8 cellular contexts compared by ENCODE assay signal in the genomic region with DNA sequence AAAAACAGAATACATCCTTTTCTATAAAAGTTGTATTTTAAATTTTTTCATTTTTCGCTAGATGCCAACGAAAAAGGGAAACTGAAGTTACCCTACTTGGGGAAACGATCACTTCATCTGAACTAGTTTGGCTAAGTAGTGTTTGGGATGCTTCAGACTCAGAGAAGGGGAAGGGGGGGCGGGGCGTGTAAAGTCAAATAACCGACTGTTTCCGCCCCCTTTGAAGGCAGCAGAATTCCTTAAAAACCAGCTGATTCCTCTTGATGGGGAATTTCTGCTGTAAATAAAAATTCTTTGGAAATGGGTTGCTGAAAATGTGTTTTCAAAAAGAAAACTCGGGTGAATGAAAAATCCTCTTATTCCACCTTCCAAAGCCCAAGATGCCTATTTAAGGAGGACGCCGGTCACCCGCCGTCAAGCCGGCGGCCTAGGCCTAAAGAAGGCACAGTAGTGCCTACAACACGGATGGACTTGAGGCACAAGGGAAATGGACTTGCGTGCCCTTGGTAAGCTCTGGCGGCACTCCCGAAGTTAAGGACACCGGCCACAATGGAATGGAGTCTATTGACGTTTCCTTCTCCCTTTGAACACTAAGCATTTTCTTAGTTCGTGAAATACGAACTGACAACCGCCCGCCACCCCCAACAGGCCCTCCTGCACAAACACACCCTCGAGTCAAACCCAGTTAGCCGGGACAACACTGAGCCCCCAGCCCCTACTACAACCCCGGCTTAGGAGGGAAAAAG. TPM values are rescaled to one million over a fixed set of nuclear protein-coding genes. Genes with fewer than 3 reads are reported as not detected.
DNase-seq lines count a peak whose midpoint lies in the region; ATAC-seq and TF ChIP-seq lines count a peak whose summit lies in the region.

No MANE protein-coding gene starts in this region.

- no peak overlapping the region; the same call in 1 of the 2 replicates for H3K27ac ChIP-seq in MM.1S (ENCODE audit: low read length)
- H3K27ac ChIP-seq in skeletal muscle tissue (ENCODE audit: low read depth, low read length) = peak overlapping the region; percentile 72

- peaks cover 55% of the 10 kb centered on the region for H3K79me2 ChIP-seq in MM.1S (ENCODE audit: low read length)

- H3K27ac Mint-ChIP-seq in T-cell = peak overlapping the region; percentile 80 to 91

- H4K20me1 ChIP-seq in MM.1S (ENCODE audit: insufficient read depth, low read length) = no peaks in the 10 kb centered on the region

- no peaks in the 10 kb centered on the region for H3K9me2 ChIP-seq in MM.1S (replicated peaks; ENCODE audit: insufficient read depth, low read length)

- H3K9me3 Mint-ChIP-seq in T-cell = no peaks in the 10 kb centered on the region

- H3K9ac ChIP-seq in MM.1S (ENCODE audit: low read length) (peak overlapping the region; percentile 59; the same call in 1 of the 2 replicates), skeletal muscle tissue (ENCODE audit: low read depth in 1 of 3, low read length in 3 of 3) (peak overlapping the region; percentile 77 to 94 (median 87))

- H3K27me3 ChIP-seq in MM.1S (replicated peaks; ENCODE audit: insufficient read depth, low read length) = no peaks in the 10 kb centered on the region
- no peaks in the 10 kb centered on the region for H3K27me3 ChIP-seq in skeletal muscle tissue (ENCODE audit: control insufficient read depth in 3 of 3, insufficient read depth in 3 of 3, low read length in 3 of 3)

- H2AFZ ChIP-seq in MM.1S (ENCODE audit: low read length) = peak overlapping the region; percentile 48; the same call in 1 of the 2 replicates

- peak overlapping the region; percentile 87 to 93 (median 91) for H3K4me3 Mint-ChIP-seq in T-cell

- H3K4me3 ChIP-seq in MM.1S (ENCODE audit: low read length) (peak overlapping the region; percentile 79), skeletal muscle tissue (ENCODE audit: low read length in 3 of 3) (peak overlapping the region; percentile 82 to 85 (median 82))

- ATAC-seq in T-cell (replicated peaks in 1 of 4) (no peak), HG02870 (IDR thresholded peaks at IDR 0.05; ENCODE audit: unreplicated experiment) (no peak), HG02798 (IDR thresholded peaks at IDR 0.05; ENCODE audit: poor library complexity, unreplicated experiment) (no peak)

- H3F3A ChIP-seq in MM.1S (ENCODE audit: insufficient read depth, low read length) = 0 out of 2 replicates have a peak, but pooled peaks cover 7% of the 10 kb centered on the region

- peak overlapping the region; percentile 70 for H3K4me2 ChIP-seq in MM.1S (ENCODE audit: low read depth, low read length)

- H3K9me3 ChIP-seq in MM.1S (replicated peaks; ENCODE audit: insufficient read depth, low read length) (no peaks in the 10 kb centered on the region), skeletal muscle tissue (ENCODE audit: control insufficient read depth in 3 of 3, low read length in 3 of 3) (no peaks in the 10 kb centered on the region)

- CTCF ChIA-PET in T-cell (lab: Charles Lee) = no interaction called here

- POLR2A ChIA-PET in T-cell (lab: Charles Lee) = interaction anchor here in 1 of 2 donors (0.7 kb wide), 1 partner anchor 892 kb away, joined by 3 read pairs; no protein-coding TSS in a partner anchor

- no peaks in the 10 kb centered on the region for H3K36me3 Mint-ChIP-seq in T-cell

- H3K4me1 ChIP-seq in MM.1S (ENCODE audit: low read length) = no peaks in the 10 kb centered on the region
- peaks cover 16 to 21% (median 20%) of the 10 kb centered on the region in 3 donors for H3K4me1 ChIP-seq in skeletal muscle tissue (ENCODE audit: control insufficient read depth in 3 of 3, insufficient read depth in 3 of 3, low read length in 3 of 3)

- H3K27me3 Mint-ChIP-seq in T-cell = no peaks in the 10 kb centered on the region

- no peak for TF ChIP-seq CTCF in MM.1S (IDR thresholded peaks at IDR 0.05; ENCODE audit: low read length)

- H3K4me1 Mint-ChIP-seq in T-cell = peaks cover 47 to 53% (median 53%) of the 10 kb centered on the region in 3 donors

- H3K36me3 ChIP-seq in MM.1S (replicated peaks; ENCODE audit: insufficient read depth, low read length) = no peaks in the 10 kb centered on the region
- H3K36me3 ChIP-seq in skeletal muscle tissue (ENCODE audit: control insufficient read depth in 3 of 3, insufficient read depth in 3 of 3, low read length in 3 of 3) = no peaks in the 10 kb centered on the region

- DNase-seq in GDM1 (lab: John Stamatoyannopoulos, UW) (peak; percentile 56), MM.1S (peak; percentile 33), T-cell (peak in 16 of 34 experiments; percentile 1 to 27 (median 13)), cerebellar cortex (ENCODE audit: low spot score) (peak; percentile 79), iris pigment epithelial cell (ENCODE audit: low read depth) (peak; percentile 66)

RNA-seq across cellular contexts. Expression of gene ATXN2, which starts 2.0 kb away (rescaled TPM):
- 10 to 100 TPM; 48.6 to 54.0 (median 50.3) TPM for total RNA-seq in T-cell
- total RNA-seq in skeletal muscle tissue = 42.8 TPM
